Comparison of ENCODE assay signal across 2 cellular contexts in the genomic region with DNA sequence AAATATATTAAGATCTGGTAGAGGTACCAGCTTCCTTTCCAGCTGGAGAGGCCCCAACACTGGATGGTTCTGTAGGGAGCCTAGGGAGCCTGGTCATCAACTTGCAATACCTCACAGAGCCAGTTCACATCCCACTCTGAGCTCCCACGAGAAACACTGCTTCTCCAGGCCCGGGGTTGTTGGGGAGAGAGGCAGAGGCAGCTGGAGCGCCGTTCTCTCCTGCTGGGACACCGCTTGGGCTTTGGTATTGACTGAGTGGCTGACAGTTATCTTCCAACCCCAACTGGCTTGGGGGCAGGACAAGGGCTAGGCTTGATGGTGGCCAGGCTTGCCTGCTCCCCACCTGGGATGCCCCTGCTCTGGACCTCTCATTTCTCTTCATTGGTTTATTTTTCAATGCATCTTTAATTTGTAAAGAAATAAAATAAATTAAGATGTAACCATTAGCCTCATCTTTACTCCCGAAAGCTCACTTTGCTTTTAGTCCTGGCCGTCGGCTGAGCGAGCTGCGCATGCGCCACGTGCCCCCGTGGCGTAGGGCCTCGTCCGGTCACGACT.
TF ChIP-seq lines count a peak whose summit lies in the region.

No MANE protein-coding gene starts in this region.

TF ChIP-seq in A549, 52 proteins besides CTCF, POLR2A, EP300 and RAD21 (continued from another document):
- TF ChIP-seq USF2 (IDR thresholded peaks at IDR 0.05), result peak; percentile 36; the same call in 1 of the 2 replicates

TF ChIP-seq in PFSK-1, 5 proteins besides CTCF, POLR2A, EP300 and RAD21:
- TF ChIP-seq REST (IDR thresholded peaks at IDR 0.05; ENCODE audit: insufficient read depth in 1 of 2, low read depth in 2 of 2, low read length in 2 of 2) (no peak), POLR2AphosphoS5 (IDR thresholded peaks at IDR 0.05; ENCODE audit: low read depth, low read length) (peak; percentile 82; the same call in 1 of the 2 replicates)
